Comparison of ENCODE assay signal across 8 cellular contexts in genomic region chr11:67400251-67400941, GRCh38. TPM values are rescaled to one million over a fixed set of nuclear protein-coding genes. Genes with fewer than 3 reads are reported as not detected.
A peak's percentile ranks its signal among the peaks of the same experiment; 100 is the strongest.
DNase-seq lines count a peak whose midpoint lies in the region; ATAC-seq and TF ChIP-seq lines count a peak whose summit lies in the region.

No MANE protein-coding gene starts in this region.

- no peaks in the 10 kb centered on the region for H3K9me3 ChIP-seq in iPS DF 6.9 (ENCODE audit: control insufficient read depth, insufficient read depth, low read length)

- DNase-seq in HFFc6 (no peak), iPS DF 6.9 (ENCODE audit: low read depth, low spot score) (no peak), 8988T (no peak)
- peak; percentile 41 for DNase-seq in stimulated activated naive CD8-positive, alpha-beta T cell treated with anti-CD3 and anti-CD28 coated beads, Interleukin-15, Interleukin-2, amounts not matched to agents 100 U/mL and 50 U/mL, for 24 hours
- no peak for DNase-seq in stimulated activated CD4-positive, alpha-beta T cell treated with anti-CD3 and anti-CD28 coated beads, Interleukin-4, amount 100 ng/mL, for 1 hour

- peak overlapping the region; percentile 59; the same call in 1 of the 2 replicates for H3K27ac Mint-ChIP-seq in HFFc6
- peak overlapping the region; percentile 85 for H3K27ac Mint-ChIP-seq in activated naive CD4-positive, alpha-beta T cell treated with anti-CD3 and anti-CD28 coated beads, Interleukin-2, amount 50 U/mL, for 24 hours

- no peaks in the 10 kb centered on the region for H3K9me3 Mint-ChIP-seq in HFFc6
- H3K9me3 Mint-ChIP-seq in activated naive CD4-positive, alpha-beta T cell treated with anti-CD3 and anti-CD28 coated beads, Interleukin-2, amount 50 U/mL, for 24 hours: no peaks in the 10 kb centered on the region

- WGBS in iPS DF 6.9 (ENCODE audit: insufficient coverage, insufficient read length): no CpG with 5 or more reads among the region's 23 CpGs

- no peak for TF ChIP-seq CTCF in HFFc6 (IDR thresholded peaks at IDR 0.05)

- H3K36me3 Mint-ChIP-seq in HFFc6 (ENCODE audit: low read depth): peaks cover 7% of the 10 kb centered on the region; the same call in 1 of the 2 replicates
- peaks cover 3% of the 10 kb centered on the region for H3K36me3 Mint-ChIP-seq in activated naive CD4-positive, alpha-beta T cell treated with anti-CD3 and anti-CD28 coated beads, Interleukin-2, amount 50 U/mL, for 24 hours

- H3K36me3 ChIP-seq in iPS DF 6.9 (ENCODE audit: control insufficient read depth, insufficient read depth, low read length): peaks cover 28% of the 10 kb centered on the region

- ATAC-seq in stimulated activated naive CD8-positive, alpha-beta T cell treated with anti-CD3 and anti-CD28 coated beads, Interleukin-15, Interleukin-2, amounts not matched to agents 100 U/mL and 50 U/mL, for 24 hours: no peak
- ATAC-seq in HG02678 (IDR thresholded peaks at IDR 0.05; ENCODE audit: unreplicated experiment): no peak
- ATAC-seq in GM18520 (IDR thresholded peaks at IDR 0.05; ENCODE audit: unreplicated experiment): no peak

- H3K27me3 Mint-ChIP-seq in HFFc6 (ENCODE audit: insufficient read depth): no peaks in the 10 kb centered on the region
- no peaks in the 10 kb centered on the region for H3K27me3 Mint-ChIP-seq in activated naive CD4-positive, alpha-beta T cell treated with anti-CD3 and anti-CD28 coated beads, Interleukin-2, amount 50 U/mL, for 24 hours

- H3K4me3 Mint-ChIP-seq in HFFc6: peak overlapping the region; percentile 87
- peak overlapping the region; percentile 85 for H3K4me3 Mint-ChIP-seq in activated naive CD4-positive, alpha-beta T cell treated with anti-CD3 and anti-CD28 coated beads, Interleukin-2, amount 50 U/mL, for 24 hours

- peaks cover 7% of the 10 kb centered on the region for H3K4me1 ChIP-seq in iPS DF 6.9 (ENCODE audit: control insufficient read depth, insufficient read depth, low read length)

- H3K4me1 Mint-ChIP-seq in HFFc6 (ENCODE audit: low read depth): peaks cover 9% of the 10 kb centered on the region
- H3K4me1 Mint-ChIP-seq in activated naive CD4-positive, alpha-beta T cell treated with anti-CD3 and anti-CD28 coated beads, Interleukin-2, amount 50 U/mL, for 24 hours: peaks cover 57% of the 10 kb centered on the region

- H3K4me3 ChIP-seq in iPS DF 6.9 (ENCODE audit: low read length): peak overlapping the region; percentile 72; the same call in 1 of the 2 replicates

- no peaks in the 10 kb centered on the region for H3K27me3 ChIP-seq in iPS DF 6.9 (ENCODE audit: control insufficient read depth, insufficient read depth, low read length)

- H3K27ac ChIP-seq in iPS DF 6.9 (ENCODE audit: low read length): no peak overlapping the region

RNA-seq across cellular contexts. Expression of gene PPP1CA, which starts 1.3 kb away (rescaled TPM):
- 100 to 1,000 TPM; 162 to 191 (median 180) TPM for total RNA-seq in HFFc6 (2021; fragmentation: NEBNext Ultra II Directional; extraction: Animal tissue kit (Norgen Biotek cat#: 25700))

RNA-seq across cellular contexts. Expression of gene TBC1D10C, which starts 3.5 kb away (rescaled TPM):
- not detected for total RNA-seq in HFFc6 (2021; fragmentation: NEBNext Ultra II Directional; extraction: Animal tissue kit (Norgen Biotek cat#: 25700))

RNA-seq across cellular contexts. Expression of gene RAD9A, which starts 8.6 kb away (rescaled TPM):
- 10 to 100 TPM in 1 of 6 experiments, 1 to 10 TPM in 5; 7.6 to 10.3 (median 8.8) TPM for total RNA-seq in HFFc6 (2021; fragmentation: NEBNext Ultra II Directional; extraction: Animal tissue kit (Norgen Biotek cat#: 25700))

RNA-seq across cellular contexts. Expression of gene CARNS1, which starts 15.1 kb away (rescaled TPM):
- under 1 TPM in 5 of 6 experiments, not detected in 1; 0.05 to 0.14 (median 0.06) TPM for total RNA-seq in HFFc6 (2021; fragmentation: NEBNext Ultra II Directional; extraction: Animal tissue kit (Norgen Biotek cat#: 25700))

RNA-seq across cellular contexts. Expression of gene CLCF1, which starts 27.0 kb away (rescaled TPM):
- total RNA-seq in HFFc6 (2021; fragmentation: NEBNext Ultra II Directional; extraction: Animal tissue kit (Norgen Biotek cat#: 25700)): 10 to 100 TPM in 4 of 6 experiments, 1 to 10 TPM in 2; 8.9 to 12.8 (median 10.5) TPM
